Comparison of ENCODE assay signal across 1 cellular context in genomic region chr7:74063646-74064045, GRCh38.
TF ChIP-seq lines count a peak whose summit lies in the region.

No MANE protein-coding gene starts in this region.

TF ChIP-seq in WTC11, 78 proteins besides CTCF, POLR2A, EP300 and RAD21 (continued from another document):
- TF ChIP-seq CDX4 (CRISPR knock-in tag; IDR thresholded peaks at IDR 0.05; ENCODE audit: borderline replicate concordance) (no peak), NFE2L1 (CRISPR knock-in tag; IDR thresholded peaks at IDR 0.05) (no peak), ZBTB21 (CRISPR knock-in tag; IDR thresholded peaks at IDR 0.05; ENCODE audit: borderline replicate concordance) (no peak), CREB1 (CRISPR knock-in tag; IDR thresholded peaks at IDR 0.05) (no peak)
